Comparison of ENCODE assay signal across 8 cellular contexts in genomic region chr12:50070314-50071060, GRCh38. TPM values are rescaled to one million over a fixed set of nuclear protein-coding genes. Genes with fewer than 3 reads are reported as not detected.
A peak's percentile ranks its signal among the peaks of the same experiment; 100 is the strongest.
DNase-seq lines count a peak whose midpoint lies in the region; ATAC-seq and TF ChIP-seq lines count a peak whose summit lies in the region.

No MANE protein-coding gene starts in this region.

- H3K9me3 ChIP-seq in lower lobe of right lung: no peaks in the 10 kb centered on the region

- no peaks in the 10 kb centered on the region for H3K27me3 ChIP-seq in GM23338 (ENCODE audit: insufficient read depth)
- H3K27me3 ChIP-seq in lower lobe of right lung (ENCODE audit: low read depth): no peaks in the 10 kb centered on the region

- no peaks in the 10 kb centered on the region for H4K20me1 ChIP-seq in GM23338 (replicated peaks; ENCODE audit: insufficient read depth)

- no peaks in the 10 kb centered on the region for H3K79me2 ChIP-seq in GM23338 (replicated peaks; ENCODE audit: insufficient read depth)

- ATAC-seq in GM23338 (peak; percentile 60), lower lobe of right lung (peak; percentile 84 to 86), GM18520 (IDR thresholded peaks at IDR 0.05; ENCODE audit: unreplicated experiment) (no peak)

- no peaks in the 10 kb centered on the region; the same call in 2 of the 3 replicates for H3K36me3 Mint-ChIP-seq in GM23338 (ENCODE audit: low read depth)

- no peaks in the 10 kb centered on the region for H3K36me3 ChIP-seq in GM23338 (ENCODE audit: insufficient read depth)
- H3K36me3 ChIP-seq in lower lobe of right lung: no peaks in the 10 kb centered on the region

- no peaks in the 10 kb centered on the region for H3F3A ChIP-seq in GM23338 (replicated peaks; ENCODE audit: low read depth)

- H3K27me3 Mint-ChIP-seq in GM23338 (ENCODE audit: insufficient read depth, low read depth, poor library complexity): peaks cover 12% of the 10 kb centered on the region

- peak; percentile 80 for DNase-seq in AG08396 (ENCODE audit: low spot score)
- DNase-seq in GM23338 (ENCODE audit: low spot score): peak; percentile 89
- DNase-seq in NCI-H226: peak; percentile 75
- peak; percentile 72 for DNase-seq in activated CD4-positive, CD25-positive, alpha-beta regulatory T cell treated with anti-CD3 and anti-CD28 coated beads, Interleukin-2, amount 50 U/mL, for 72 hours
- DNase-seq in coronary artery (ENCODE audit: low spot score): peak; percentile 84
- DNase-seq in lower lobe of right lung: peak; percentile 82
- DNase-seq in stimulated activated CD4-positive, alpha-beta T cell treated with anti-CD3 and anti-CD28 coated beads, TNF-alpha, amount 100 ng/mL, for 24 hours (ENCODE audit: low read depth in 3 of 3): peak in 2 of 3 experiments; percentile 31 to 56

- no peak overlapping the region for H3K27ac Mint-ChIP-seq in GM23338

- H3K4me3 Mint-ChIP-seq in GM23338: no peak overlapping the region

- peak; percentile 90 to 94 for TF ChIP-seq CTCF in GM23338 (conservative IDR thresholded peaks at IDR 0.05; ENCODE audit: low read depth in 2 of 2)
- peak; percentile 76 for TF ChIP-seq CTCF in coronary artery (IDR thresholded peaks at IDR 0.05)
- TF ChIP-seq CTCF in lower lobe of right lung (IDR thresholded peaks at IDR 0.05): peak; percentile 96

- no peak overlapping the region for H3K4me2 ChIP-seq in GM23338

- peak overlapping the region; percentile 81 for H2AFZ ChIP-seq in GM23338

- H3K4me1 Mint-ChIP-seq in GM23338: peaks cover 31% of the 10 kb centered on the region

- H3K9me3 Mint-ChIP-seq in GM23338: no peaks in the 10 kb centered on the region

- H3K27ac ChIP-seq in GM23338 (ENCODE audit: low read depth): no peak overlapping the region
- no peak overlapping the region for H3K27ac ChIP-seq in coronary artery
- H3K27ac ChIP-seq in lower lobe of right lung: no peak overlapping the region

- H3K4me3 ChIP-seq in GM23338 (no peak overlapping the region), coronary artery (peak overlapping the region; percentile 41), lower lobe of right lung (no peak overlapping the region)

- H3K9me2 ChIP-seq in GM23338 (ENCODE audit: insufficient read depth): no peaks in the 10 kb centered on the region

- intact Hi-C loops in lower lobe of right lung (cut with DNase I): no loop called here

- H3K4me1 ChIP-seq in GM23338 (ENCODE audit: insufficient read depth): peaks cover 7% of the 10 kb centered on the region; the same call in 1 of the 2 replicates
- peaks cover 8% of the 10 kb centered on the region for H3K4me1 ChIP-seq in lower lobe of right lung

TF ChIP-seq in GM23338, 12 proteins besides CTCF, POLR2A, EP300 and RAD21:
- no peak for TF ChIP-seq CREB1 (CRISPR knock-in tag; IDR thresholded peaks at IDR 0.05; ENCODE audit: low read depth)
- TF ChIP-seq ZNF114 (CRISPR knock-in tag; IDR thresholded peaks at IDR 0.05): no peak
- no peak for TF ChIP-seq EZH2 (IDR thresholded peaks at IDR 0.05; ENCODE audit: low read depth, unreplicated experiment)
- TF ChIP-seq JUNB (IDR thresholded peaks at IDR 0.05; ENCODE audit: unreplicated experiment): no peak
TF ChIP-seq in GM23338: peak in this region for 0.

RNA-seq across cellular contexts. Expression of gene ASIC1, which starts 13.1 kb away (rescaled TPM):
- total RNA-seq in GM23338 (2014; rRNA removed; shearing (Covaris generic)): 1.5 and 1.6 TPM in 2 replicates
- polyA plus RNA-seq in GM23338 (2016; fragmentation: Nextera tagmentation; extraction: Ambion mirVana): 0.47 and 0.76 TPM in 2 replicates
- 1.6 TPM for total RNA-seq in lower lobe of right lung

RNA-seq across cellular contexts. Expression of gene SMARCD1, which starts 14.7 kb away (rescaled TPM):
- total RNA-seq in GM23338 (2014; rRNA removed; shearing (Covaris generic)): 276 and 287 TPM in 2 replicates
- polyA plus RNA-seq in GM23338 (2016; fragmentation: Nextera tagmentation; extraction: Ambion mirVana): 124 and 145 TPM in 2 replicates
- total RNA-seq in lower lobe of right lung: 44.2 TPM

RNA-seq across cellular contexts. Expression of gene GPD1, which starts 33.3 kb away (rescaled TPM):
- total RNA-seq in GM23338 (2014; rRNA removed; shearing (Covaris generic)): 0.23 and 0.45 TPM in 2 replicates
- 0.17 and 0.36 TPM in 2 replicates for polyA plus RNA-seq in GM23338 (2016; fragmentation: Nextera tagmentation; extraction: Ambion mirVana)
- 67.0 TPM for total RNA-seq in lower lobe of right lung

RNA-seq across cellular contexts. Expression of gene COX14, which starts 41.5 kb away (rescaled TPM):
- 27.8 and 43.7 TPM in 2 replicates for total RNA-seq in GM23338 (2014; rRNA removed; shearing (Covaris generic))
- 73.0 and 73.5 TPM in 2 replicates for polyA plus RNA-seq in GM23338 (2016; fragmentation: Nextera tagmentation; extraction: Ambion mirVana)
- 68.0 TPM for total RNA-seq in lower lobe of right lung

RNA-seq across cellular contexts. Expression of gene RACGAP1, which starts 45.2 kb away (rescaled TPM):
- 49.9 and 52.8 TPM in 2 replicates for total RNA-seq in GM23338 (2014; rRNA removed; shearing (Covaris generic))
- 18.0 and 19.0 TPM in 2 replicates for polyA plus RNA-seq in GM23338 (2016; fragmentation: Nextera tagmentation; extraction: Ambion mirVana)
- 13.7 TPM for total RNA-seq in lower lobe of right lung

Comparison
In these comparisons a context has a peak if more than half of its experiments do, and no peak if none do; other contexts are left out.
1. RNA of gene GPD1, which starts 33.3 kb away (total RNA-seq): 67.0 TPM in lower lobe of right lung (single experiment); 0.23 to 0.45 TPM in GM23338; every median in the first group is over 10 times any median in the second.
2. Peak in every context shown above with its lines, with median percentiles within 50 percentile points of each other: DNase-seq and CTCF ChIP-seq.